ENCODE assay signal across 24 cellular contexts in the genomic region with DNA sequence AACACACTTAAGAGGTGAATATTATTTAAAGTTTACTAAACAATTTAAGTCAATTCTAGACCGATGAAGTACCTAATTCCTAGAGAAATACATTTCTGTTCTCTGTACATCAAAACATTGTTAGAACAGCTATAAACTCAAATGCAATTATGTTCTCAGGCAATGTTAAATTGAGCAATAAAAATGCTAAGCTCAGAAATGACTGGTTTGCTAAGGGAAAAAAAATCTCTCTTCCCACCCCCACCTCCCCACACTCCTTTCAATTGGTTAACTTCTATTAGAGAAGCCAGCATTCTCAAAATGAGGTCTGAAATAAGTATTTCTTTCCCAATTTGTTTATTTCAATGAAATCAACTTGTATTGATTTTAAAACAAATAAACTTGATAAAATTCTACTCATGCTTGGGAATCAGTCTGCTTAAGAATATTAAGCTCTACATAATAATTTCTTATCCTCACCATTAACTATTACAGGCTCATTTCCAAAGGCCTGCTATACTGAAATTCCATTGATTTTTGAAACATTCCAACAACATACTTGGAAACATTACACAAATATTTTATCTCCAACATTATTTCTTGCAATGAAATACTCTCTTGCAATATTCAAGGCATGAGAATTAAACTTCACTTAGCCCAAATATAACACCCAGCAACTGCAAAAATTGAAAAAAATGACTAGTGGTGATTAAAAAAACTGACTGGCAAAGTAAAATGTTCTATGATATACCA.
"Had no signal": no experiment of that assay in that cellular context is flagged by ENCODE, and none has a peak within 500 bp of the region (broad histone marks: within the 10 kb centered on the region; RNA-seq: fewer than 3 reads in every experiment).

No MANE protein-coding gene starts in this region.

- ATAC-seq: activated CD8-positive, alpha-beta memory T cell treated with anti-CD3 and anti-CD28 coated beads, Interleukin-2, amount 10 ng/mL, durations not matched to agents 7 days and 5 days; gastrocnemius medialis; heart left ventricle; naive thymus-derived CD8-positive, alpha-beta T cell; pancreas; sciatic nerve; stimulated activated effector memory CD8-positive, alpha-beta T cell treated with anti-CD3 and anti-CD28 coated beads, Interleukin-12 subunit alpha, Interleukin-12 subunit beta, amount 100 ng/mL, for 72 hours had no signal

- H3K9me3 Mint-ChIP-seq: activated CD4-positive, alpha-beta memory T cell treated with anti-CD3 and anti-CD28 coated beads, Interleukin-2, amount 10 ng/mL, durations not matched to agents 7 days and 5 days; activated naive CD4-positive, alpha-beta T cell treated with anti-CD3 and anti-CD28 coated beads for 36 hours; central memory CD8-positive, alpha-beta T cell; immature natural killer cell; naive thymus-derived CD8-positive, alpha-beta T cell; stimulated activated effector memory CD8-positive, alpha-beta T cell treated with anti-CD3 and anti-CD28 coated beads, Interleukin-12 subunit alpha, Interleukin-12 subunit beta, amount 100 ng/mL, for 72 hours; type B pancreatic cell had no signal

- H3K4me3 ChIP-seq: coronary artery, gastrocnemius medialis, heart left ventricle, pancreas, stomach, testis had no signal

- DNase-seq: activated CD4-positive, alpha-beta memory T cell treated with anti-CD3 and anti-CD28 coated beads, Interleukin-2, amount 10 ng/mL, durations not matched to agents 7 days and 5 days; activated CD4-positive, alpha-beta T cell treated with anti-CD3 and anti-CD28 coated beads for 48 hours; activated CD4-positive, CD25-positive, alpha-beta regulatory T cell; activated CD8-positive, alpha-beta memory T cell treated with anti-CD3 and anti-CD28 coated beads, Interleukin-2, amount 10 ng/mL, durations not matched to agents 7 days and 5 days; activated naive CD4-positive, alpha-beta T cell treated with anti-CD3 and anti-CD28 coated beads for 36 hours; activated T-cell treated with anti-CD3 and anti-CD28 coated beads, Interleukin-2, amount 50 U/mL, for 1 hour; aorta; erythroblast; gastrocnemius medialis; heart left ventricle; immature natural killer cell; mesendoderm; naive thymus-derived CD8-positive, alpha-beta T cell; pancreas; stimulated activated CD4-positive, alpha-beta T cell treated with anti-CD3 and anti-CD28 coated beads, Interleukin-4, amount 100 ng/mL, for 24 hours; stomach; T-helper 1 cell; T-helper 9 cell; testis had no signal

- H3K4me3 Mint-ChIP-seq: activated CD4-positive, alpha-beta memory T cell treated with anti-CD3 and anti-CD28 coated beads, Interleukin-2, amount 10 ng/mL, durations not matched to agents 7 days and 5 days; activated CD8-positive, alpha-beta memory T cell treated with anti-CD3 and anti-CD28 coated beads, Interleukin-2, amount 10 ng/mL, durations not matched to agents 7 days and 5 days; activated naive CD4-positive, alpha-beta T cell treated with anti-CD3 and anti-CD28 coated beads for 36 hours; central memory CD8-positive, alpha-beta T cell; immature natural killer cell; naive thymus-derived CD8-positive, alpha-beta T cell; stimulated activated effector memory CD8-positive, alpha-beta T cell treated with anti-CD3 and anti-CD28 coated beads, Interleukin-12 subunit alpha, Interleukin-12 subunit beta, amount 100 ng/mL, for 72 hours; type B pancreatic cell had no signal

- H3K27me3 ChIP-seq: gastrocnemius medialis, heart left ventricle, pancreas, stomach, testis had no signal

- H3K4me1 ChIP-seq: pancreas, testis had no signal

- H3K27ac ChIP-seq: coronary artery, heart left ventricle, pancreas, stomach, testis had no signal

- H3K27me3 Mint-ChIP-seq: activated CD4-positive, alpha-beta memory T cell treated with anti-CD3 and anti-CD28 coated beads, Interleukin-2, amount 10 ng/mL, durations not matched to agents 7 days and 5 days; activated CD8-positive, alpha-beta memory T cell treated with anti-CD3 and anti-CD28 coated beads, Interleukin-2, amount 10 ng/mL, durations not matched to agents 7 days and 5 days; central memory CD8-positive, alpha-beta T cell; naive thymus-derived CD8-positive, alpha-beta T cell; type B pancreatic cell had no signal

- H3K9me3 ChIP-seq: gastrocnemius medialis, heart left ventricle, pancreas, stomach, testis had no signal

- H3K27ac Mint-ChIP-seq: activated CD4-positive, alpha-beta memory T cell treated with anti-CD3 and anti-CD28 coated beads, Interleukin-2, amount 10 ng/mL, durations not matched to agents 7 days and 5 days; activated CD8-positive, alpha-beta memory T cell treated with anti-CD3 and anti-CD28 coated beads, Interleukin-2, amount 10 ng/mL, durations not matched to agents 7 days and 5 days; activated naive CD4-positive, alpha-beta T cell treated with anti-CD3 and anti-CD28 coated beads for 36 hours; type B pancreatic cell had no signal

- H3K4me1 Mint-ChIP-seq: activated CD4-positive, alpha-beta memory T cell treated with anti-CD3 and anti-CD28 coated beads, Interleukin-2, amount 10 ng/mL, durations not matched to agents 7 days and 5 days had no signal
